In genomic region chr11:70202898-70203748, GRCh38 we compare ENCODE assay signal across 8 cellular contexts. TPM values are rescaled to one million over a fixed set of nuclear protein-coding genes. Genes with fewer than 3 reads are reported as not detected.
DNase-seq lines count a peak whose midpoint lies in the region; ATAC-seq and TF ChIP-seq lines count a peak whose summit lies in the region.

Gene FADD, plus strand, starts transcription at chr11:70203296. Its CDS starts 164 bp downstream, at chr11:70203460.

- H3K27me3 ChIP-seq in esophagus (ENCODE audit: control insufficient read depth in 1 of 2, insufficient read depth in 2 of 2, low read length in 2 of 2) (no peaks in the 10 kb centered on the region), muscle layer of colon (ENCODE audit: control insufficient read depth in 1 of 2, insufficient read depth in 2 of 2, low read length in 2 of 2) (no peaks in the 10 kb centered on the region)

- H3K4me3 Mint-ChIP-seq in Calu3 (ENCODE audit: low read depth, unreplicated experiment), result peak within 1 kb of the TSS; percentile 88

- no peaks in the 10 kb centered on the region for H3K9me3 Mint-ChIP-seq in Calu3 (ENCODE audit: low read depth, unreplicated experiment)

- no peaks in the 10 kb centered on the region for H3K9me3 ChIP-seq in esophagus (ENCODE audit: control insufficient read depth in 2 of 2, insufficient read depth in 1 of 2, low read depth in 1 of 2, low read length in 1 of 2)
- no peaks in the 10 kb centered on the region for H3K9me3 ChIP-seq in muscle layer of colon (ENCODE audit: low read length)

- H3K27me3 Mint-ChIP-seq in Calu3 (ENCODE audit: unreplicated experiment), result no peaks in the 10 kb centered on the region

- peak; percentile 80 for ATAC-seq in GM21390 (IDR thresholded peaks at IDR 0.05; ENCODE audit: unreplicated experiment)

- H3K36me3 ChIP-seq in esophagus (ENCODE audit: control insufficient read depth in 2 of 2, insufficient read depth in 2 of 2, low read length in 1 of 2) (peaks cover 11 to 24% of the 10 kb centered on the region in 2 donors), muscle layer of colon (ENCODE audit: insufficient read depth, low read length) (peaks cover 19% of the 10 kb centered on the region)

- CTCF ChIA-PET in Calu3 (lab: Charles Lee), result interaction anchor here (1.0 kb wide), 1 partner anchor 302 kb away, joined by 3 read pairs; no protein-coding TSS in a partner anchor

- peak; percentile 90 for DNase-seq in Calu3
- DNase-seq in HuH-7 (ENCODE audit: low spot score), result peak; percentile 98
- peak; percentile 10 for DNase-seq in OCI-M2 (lab: John Stamatoyannopoulos, UW; ENCODE audit: unreplicated experiment)
- peak; percentile 90 for DNase-seq in activated T-cell treated with anti-CD3 and anti-CD28 coated beads, Interleukin-2, amount 50 U/mL, for 1 hour
- peak; percentile 78 to 82 for DNase-seq in stimulated activated CD8-positive, alpha-beta memory T cell treated with anti-CD3 and anti-CD28 coated beads, Interleukin-7, amount 100 ng/mL, for 1 hour (ENCODE audit: low read depth in 2 of 2)

- H3K27ac Mint-ChIP-seq in Calu3 (ENCODE audit: unreplicated experiment), result peak within 1 kb of the TSS; percentile 73

- H3K27ac ChIP-seq in esophagus (ENCODE audit: low read depth in 2 of 2, low read length in 1 of 2), result peak within 1 kb of the TSS; percentile 92 to 96
- H3K27ac ChIP-seq in muscle layer of colon (ENCODE audit: low read depth, low read length), result peak within 1 kb of the TSS; percentile 84

- H3K36me3 Mint-ChIP-seq in Calu3 (ENCODE audit: insufficient read depth, unreplicated experiment), result peaks cover 56% of the 10 kb centered on the region

- H3K4me1 ChIP-seq in esophagus (ENCODE audit: control insufficient read depth in 2 of 2, insufficient read depth in 2 of 2, low read length in 1 of 2) (peaks cover 4 to 5% of the 10 kb centered on the region in 2 donors), muscle layer of colon (ENCODE audit: insufficient read depth, low read length) (peaks cover 14% of the 10 kb centered on the region)

- WGBS in esophagus, 2 donors, result 0% methylated on average over 83 to 91 of the region's 91 CpGs

- no peak for TF ChIP-seq CTCF in Calu3 (IDR thresholded peaks at IDR 0.05; ENCODE audit: unreplicated experiment)

- H3K4me1 Mint-ChIP-seq in Calu3 (ENCODE audit: low read depth, unreplicated experiment), result peaks cover 31% of the 10 kb centered on the region

- BruUV-seq in Calu3 (replicated peaks; lab: Mats Ljungman, UMichigan), result no TSS peak

- peak within 1 kb of the TSS; percentile 41 for H3K9ac ChIP-seq in muscle layer of colon (ENCODE audit: low read length)

- H3K4me3 ChIP-seq in esophagus (ENCODE audit: low read depth in 1 of 2, low read length in 2 of 2) (peak within 1 kb of the TSS; percentile 84 to 87), muscle layer of colon (ENCODE audit: low read depth in 1 of 2, low read length in 2 of 2) (peak within 1 kb of the TSS; percentile 62 to 83)

- intact Hi-C loops in Calu3 (cut with micrococcal nuclease; ENCODE audit: unreplicated experiment), result no loop called here

RNA-seq across cellular contexts. Expression of gene FADD, which starts in this region (rescaled TPM):
- total RNA-seq in Calu3 (2022), result 40.2 and 49.4 TPM in 2 replicates
- polyA plus RNA-seq in esophagus, result 10 to 100 TPM in 1 of 2 donors, 1 to 10 TPM in 1; 7.3 to 19.5 TPM

Comparison
In these comparisons a context has a peak if more than half of its experiments do, and no peak if none do; other contexts are left out.
1. Peak in every context shown above with its lines: DNase-seq, ATAC-seq, H3K4me3 ChIP-seq and H3K27ac ChIP-seq.
2. DNase-seq: peak in every context shown above with its lines; median percentile 98 in HuH-7; 90 in Calu3; 90 in activated T-cell treated with anti-CD3 and anti-CD28 coated beads, Interleukin-2, amount 50 U/mL, for 1 hour; 80 in stimulated activated CD8-positive, alpha-beta memory T cell treated with anti-CD3 and anti-CD28 coated beads, Interleukin-7, amount 100 ng/mL, for 1 hour; 10 in OCI-M2.